Comparison of ENCODE assay signal across 20 cellular contexts in genomic region chr10:21505711-21506278, GRCh38. TPM values are rescaled to one million over a fixed set of nuclear protein-coding genes. Genes with fewer than 3 reads are reported as not detected.
A peak's percentile ranks its signal among the peaks of the same experiment; 100 is the strongest.
DNase-seq lines count a peak whose midpoint lies in the region; ATAC-seq and TF ChIP-seq lines count a peak whose summit lies in the region.
"Had no signal": no experiment of that assay in that cellular context is flagged by ENCODE, and none has a peak within 500 bp of the region (broad histone marks: within the 10 kb centered on the region; RNA-seq: fewer than 3 reads in every experiment).

No MANE protein-coding gene starts in this region.

- TF ChIP-seq EP300 in SK-N-SH (IDR thresholded peaks at IDR 0.05; ENCODE audit: borderline replicate concordance in 1 of 2, low read depth in 1 of 2, low read length in 1 of 2) = no peak

- H3K36me3 ChIP-seq in SK-N-SH (replicated peaks in 1 of 2; ENCODE audit: control insufficient read depth in 1 of 2, insufficient read depth in 2 of 2, low read length in 1 of 2) (no peaks in the 10 kb centered on the region), ectodermal cell (ENCODE audit: control insufficient read depth, insufficient read depth, low read length) (no peaks in the 10 kb centered on the region), lower lobe of right lung (no peaks in the 10 kb centered on the region)
- H3K36me3 ChIP-seq: BLaER1 treated with 17β-estradiol and CSF1 and Interleukin-3, amounts not matched to agents 10 nM and 100 nM had no signal

- H3K4me3 ChIP-seq in SK-N-SH (ENCODE audit: low read depth in 2 of 2, low read length in 1 of 2) (no peak overlapping the region), ectodermal cell (ENCODE audit: insufficient read depth, low read depth, low read length) (peak overlapping the region; percentile 6), lower lobe of right lung (no peak overlapping the region)
- H3K4me3 ChIP-seq: BLaER1 treated with 17β-estradiol and CSF1 and Interleukin-3, amounts not matched to agents 10 nM and 100 nM had no signal

- WGBS in SK-N-SH (ENCODE audit: low lambda C conversion rate) = 87% methylated on average over 4 of the region's 4 CpGs
- WGBS in ectodermal cell, 2 experiments = 41 to 45% methylated on average over 4 of the region's 4 CpGs

- no peaks in the 10 kb centered on the region for H3K4me1 Mint-ChIP-seq in activated T-helper 17 cell treated with anti-CD3 and anti-CD28 coated beads, Interleukin-2, amount 50 U/mL, for 72 hours
- H3K4me1 Mint-ChIP-seq: activated naive CD8-positive, alpha-beta T cell treated with anti-CD3 and anti-CD28 coated beads for 36 hours had no signal

- no peaks in the 10 kb centered on the region for H3K9me3 ChIP-seq in SK-N-SH
- no peaks in the 10 kb centered on the region for H3K9me3 ChIP-seq in ectodermal cell (ENCODE audit: control insufficient read depth, low read length)
- H3K9me3 ChIP-seq in lower lobe of right lung = no peaks in the 10 kb centered on the region

- H2AFZ ChIP-seq in SK-N-SH (ENCODE audit: low read depth) = no peak overlapping the region

- no peak overlapping the region for H3K4me2 ChIP-seq in SK-N-SH
- H3K4me2 ChIP-seq: BLaER1 treated with 17β-estradiol and CSF1 and Interleukin-3, amounts not matched to agents 10 nM and 100 nM had no signal

- ATAC-seq in SK-N-SH treated with all-trans-retinoic acid at 6 μM for 48 hours (no peak; the same call in 2 of the 3 replicates), lower lobe of right lung (peak; percentile 47 to 74)
- no peak for ATAC-seq in activated T-helper 17 cell treated with anti-CD3 and anti-CD28 coated beads, Interleukin-2, amount 50 U/mL, for 72 hours (replicated peaks)
- ATAC-seq: activated CD8-positive, alpha-beta T cell treated with anti-CD3 and anti-CD28 coated beads, Interleukin-2, amount 10 ng/mL, durations not matched to agents 7 days and 5 days; foreskin keratinocyte had no signal

- H3K27ac Mint-ChIP-seq in activated T-helper 17 cell treated with anti-CD3 and anti-CD28 coated beads, Interleukin-2, amount 50 U/mL, for 72 hours = no peak overlapping the region
- H3K27ac Mint-ChIP-seq: activated B cell treated with CpG ODN at 0.5 μM for 24 hours; activated CD8-positive, alpha-beta T cell treated with anti-CD3 and anti-CD28 coated beads, Interleukin-2, amount 10 ng/mL, durations not matched to agents 7 days and 5 days; activated naive CD8-positive, alpha-beta T cell treated with anti-CD3 and anti-CD28 coated beads for 36 hours had no signal

- TF ChIP-seq RAD21 in SK-N-SH (IDR thresholded peaks at IDR 0.05; ENCODE audit: low read length) = no peak

- CTCF ChIA-PET in SK-N-SH (lab: Yijun Ruan, JAX) = interaction anchor here (1.4 to 3.9 kb wide), 3 partner anchors 9 to 226 kb away, joined by 3 to 26 read pairs (median 5); no protein-coding TSS in a partner anchor

- no peaks in the 10 kb centered on the region for H3K9me2 ChIP-seq in SK-N-SH

- no peaks in the 10 kb centered on the region for H3K9me3 Mint-ChIP-seq in activated T-helper 17 cell treated with anti-CD3 and anti-CD28 coated beads, Interleukin-2, amount 50 U/mL, for 72 hours
- H3K9me3 Mint-ChIP-seq: activated B cell treated with CpG ODN at 0.5 μM for 24 hours; activated naive CD8-positive, alpha-beta T cell treated with anti-CD3 and anti-CD28 coated beads for 36 hours had no signal

- H3F3A ChIP-seq in SK-N-SH (replicated peaks; ENCODE audit: insufficient read depth) = no peaks in the 10 kb centered on the region

- POLR2A ChIA-PET in SK-N-SH (lab: Yijun Ruan, JAX) = interaction anchor here (0.8 to 1.2 kb wide), 3 partner anchors 9 to 20 kb away, joined by 3 to 5 read pairs (median 5); partner anchors contain the start of gene SKIDA1

- H3K79me2 ChIP-seq in SK-N-SH (ENCODE audit: insufficient read depth) = no peaks in the 10 kb centered on the region

- TF ChIP-seq CTCF in SK-N-SH (IDR thresholded peaks at IDR 0.05) (no peak), lower lobe of right lung (IDR thresholded peaks at IDR 0.05) (no peak)

- H3K27me3 Mint-ChIP-seq in activated T-helper 17 cell treated with anti-CD3 and anti-CD28 coated beads, Interleukin-2, amount 50 U/mL, for 72 hours = peaks cover 16% of the 10 kb centered on the region

- H3K27me3 ChIP-seq in SK-N-SH (ENCODE audit: insufficient read depth) (no peaks in the 10 kb centered on the region), ectodermal cell (ENCODE audit: control insufficient read depth, insufficient read depth, low read length, poor library complexity, severe bottlenecking) (no peaks in the 10 kb centered on the region), lower lobe of right lung (ENCODE audit: low read depth) (peaks cover 21% of the 10 kb centered on the region)
- H3K27me3 ChIP-seq: foreskin keratinocyte had no signal

- H4K20me1 ChIP-seq in SK-N-SH (ENCODE audit: insufficient read depth) = no peaks in the 10 kb centered on the region

- H3K4me3 Mint-ChIP-seq in activated T-helper 17 cell treated with anti-CD3 and anti-CD28 coated beads, Interleukin-2, amount 50 U/mL, for 72 hours = no peak overlapping the region
- H3K4me3 Mint-ChIP-seq: activated B cell treated with CpG ODN at 0.5 μM for 24 hours; activated CD8-positive, alpha-beta T cell treated with anti-CD3 and anti-CD28 coated beads, Interleukin-2, amount 10 ng/mL, durations not matched to agents 7 days and 5 days; activated naive CD8-positive, alpha-beta T cell treated with anti-CD3 and anti-CD28 coated beads for 36 hours had no signal

- H3K4me1 ChIP-seq in SK-N-SH (ENCODE audit: control insufficient read depth in 1 of 2, insufficient read depth in 2 of 2, low read depth in 1 of 2, low read length in 1 of 2) = peaks cover 0 to 3% of the 10 kb centered on the region in 2 experiments; a peak in 1 of 4 replicates
- peaks cover 60% of the 10 kb centered on the region for H3K4me1 ChIP-seq in ectodermal cell (ENCODE audit: control insufficient read depth, insufficient read depth, low read length)
- no peaks in the 10 kb centered on the region for H3K4me1 ChIP-seq in lower lobe of right lung
- H3K4me1 ChIP-seq: BLaER1 treated with 17β-estradiol and CSF1 and Interleukin-3, amounts not matched to agents 10 nM and 100 nM; foreskin keratinocyte had no signal

- no peak overlapping the region for H3K27ac ChIP-seq in SK-N-SH (ENCODE audit: low read depth in 2 of 2, low read length in 1 of 2)
- peak overlapping the region; percentile 72 for H3K27ac ChIP-seq in ectodermal cell (ENCODE audit: insufficient read depth, low read depth, low read length, poor library complexity, severe bottlenecking)
- no peak overlapping the region for H3K27ac ChIP-seq in lower lobe of right lung
- H3K27ac ChIP-seq: BLaER1 treated with 17β-estradiol and CSF1 and Interleukin-3, amounts not matched to agents 10 nM and 100 nM; foreskin keratinocyte had no signal

- peak; percentile 67 for DNase-seq in SK-N-SH
- DNase-seq in lower lobe of right lung = no peak
- DNase-seq in superior temporal gyrus (ENCODE audit: extremely low spot score) = peak; percentile 3
- no peak for DNase-seq in DMS79 treated with DMSO at 0.1 percent for 48 hours (lab: John Stamatoyannopoulos, UW)
- no peak for DNase-seq in C1 segment of cervical spinal cord (lab: John Stamatoyannopoulos, UW)
- DNase-seq: activated B cell treated with CpG ODN at 0.5 μM for 24 hours; activated CD8-positive, alpha-beta T cell treated with anti-CD3 and anti-CD28 coated beads, Interleukin-2, amount 10 ng/mL, durations not matched to agents 7 days and 5 days; activated naive CD8-positive, alpha-beta T cell treated with anti-CD3 and anti-CD28 coated beads for 36 hours; cortex of kidney; foreskin keratinocyte; MM.1S; NCI-H146; NCI-H2227 treated with DMSO at 0.1 percent for 48 hours; posterior cingulate gyrus; SIG-M5; T-helper 2 cell had no signal

- intact Hi-C loops in lower lobe of right lung (cut with DNase I) = no loop called here

- no peaks in the 10 kb centered on the region for H3K36me3 Mint-ChIP-seq in activated T-helper 17 cell treated with anti-CD3 and anti-CD28 coated beads, Interleukin-2, amount 50 U/mL, for 72 hours (ENCODE audit: low read depth)
- H3K36me3 Mint-ChIP-seq: activated naive CD8-positive, alpha-beta T cell treated with anti-CD3 and anti-CD28 coated beads for 36 hours had no signal

- H3K9ac ChIP-seq in SK-N-SH = no peak overlapping the region
- H3K9ac ChIP-seq: BLaER1 treated with 17β-estradiol and CSF1 and Interleukin-3, amounts not matched to agents 10 nM and 100 nM had no signal

TF ChIP-seq in SK-N-SH, 30 proteins besides CTCF, POLR2A, EP300 and RAD21:
- peak; percentile 70; the same call in 1 of the 2 replicates for TF ChIP-seq MXI1 (IDR thresholded peaks at IDR 0.05; ENCODE audit: low read depth, low read length)
- no peak for TF ChIP-seq EZH2phosphoT487 (IDR thresholded peaks at IDR 0.05; ENCODE audit: borderline replicate concordance, low read depth)
TF ChIP-seq in SK-N-SH: peak in this region for 1.

TF ChIP-seq in SK-N-SH treated with all-trans-retinoic acid at 6 μM for 48 hours, 23 proteins besides CTCF, POLR2A, EP300 and RAD21 (continues in another document):
- no peak for TF ChIP-seq CSDC2 (CRISPR knock-in tag; IDR thresholded peaks at IDR 0.05)

RNA-seq across cellular contexts. Expression of gene SKIDA1, which starts 19.7 kb away (rescaled TPM):
- polyA plus RNA-seq in SK-N-SH (2012; rRNA removed) = 0.38 and 0.47 TPM in 2 replicates
- polyA plus RNA-seq in SK-N-SH (2012; cell fraction: cytosol; rRNA removed) = 0.29 and 0.42 TPM in 2 replicates
- 1.1 and 1.8 TPM in 2 replicates for polyA plus RNA-seq in SK-N-SH (2012; cell fraction: nucleus; rRNA removed)
- 126 TPM for polyA plus RNA-seq in ectodermal cell (2013, experiment 1 of 4)
- 107 TPM for polyA plus RNA-seq in ectodermal cell (2013, experiment 2 of 4)
- polyA plus RNA-seq in ectodermal cell (2013, experiment 3 of 4) = 98.2 TPM
- 116 TPM for polyA plus RNA-seq in ectodermal cell (2013, experiment 4 of 4)
- total RNA-seq in lower lobe of right lung = 0.95 TPM
- total RNA-seq in activated T-helper 17 cell treated with anti-CD3 and anti-CD28 coated beads, Interleukin-2, amount 50 U/mL, for 72 hours = under 1 TPM; 0.06 to 0.95 TPM

RNA-seq across cellular contexts. Expression of gene MLLT10, which starts 28.2 kb away (rescaled TPM):
- 23.9 and 26.0 TPM in 2 replicates for polyA plus RNA-seq in SK-N-SH (2012; rRNA removed)
- polyA plus RNA-seq in SK-N-SH (2012; cell fraction: cytosol; rRNA removed) = 21.8 and 23.5 TPM in 2 replicates
- polyA plus RNA-seq in SK-N-SH (2012; cell fraction: nucleus; rRNA removed) = 44.7 and 64.0 TPM in 2 replicates
- polyA plus RNA-seq in ectodermal cell (2013, experiment 1 of 4) = 56.5 TPM
- 63.5 TPM for polyA plus RNA-seq in ectodermal cell (2013, experiment 2 of 4)
- polyA plus RNA-seq in ectodermal cell (2013, experiment 3 of 4) = 51.2 TPM
- polyA plus RNA-seq in ectodermal cell (2013, experiment 4 of 4) = 51.5 TPM
- total RNA-seq in lower lobe of right lung = 48.8 TPM
- 10 to 100 TPM; 45.2 to 50.1 TPM for total RNA-seq in activated T-helper 17 cell treated with anti-CD3 and anti-CD28 coated beads, Interleukin-2, amount 50 U/mL, for 72 hours

Comparison
In these comparisons a context has a peak if more than half of its experiments do, and no peak if none do; other contexts are left out.
1. DNase-seq: peak in SK-N-SH (single experiment) and superior temporal gyrus (single experiment); none in lower lobe of right lung (single experiment), DMS79 treated with DMSO at 0.1 percent for 48 hours (single experiment) and C1 segment of cervical spinal cord (0 of 14).
2. ATAC-seq: peak in lower lobe of right lung (2 of 2); none in SK-N-SH treated with all-trans-retinoic acid at 6 μM for 48 hours (single experiment) and activated T-helper 17 cell treated with anti-CD3 and anti-CD28 coated beads, Interleukin-2, amount 50 U/mL, for 72 hours (single experiment).